ENCODE assay signal across 8 cellular contexts in the genomic region with DNA sequence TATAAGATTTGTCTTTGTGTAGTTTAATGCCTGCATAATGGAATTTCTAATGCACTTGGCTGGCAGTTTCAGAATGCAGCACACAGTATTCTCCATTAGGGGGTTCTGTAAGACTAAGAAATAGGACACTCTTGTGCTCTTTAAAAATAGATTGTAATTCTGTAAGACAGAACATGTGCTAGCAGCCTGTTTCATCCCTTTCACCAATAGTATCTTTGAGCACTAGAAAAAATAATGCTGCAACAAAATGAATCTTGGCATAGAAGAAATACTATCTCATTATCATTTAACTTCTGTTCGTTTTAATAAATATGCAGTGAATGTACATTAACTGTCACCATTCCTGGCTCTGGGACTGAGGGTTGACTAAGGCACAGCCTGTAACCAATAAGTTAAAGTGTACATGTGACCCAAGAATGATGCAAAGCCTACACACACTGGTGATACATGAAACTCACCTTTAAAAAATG. TPM values are rescaled to one million over a fixed set of nuclear protein-coding genes. Genes with fewer than 3 reads are reported as not detected.
DNase-seq lines count a peak whose midpoint lies in the region; ATAC-seq and TF ChIP-seq lines count a peak whose summit lies in the region.

No MANE protein-coding gene starts in this region.

- H3K9me3 Mint-ChIP-seq in endothelial cell (ENCODE audit: unreplicated experiment): no peaks in the 10 kb centered on the region

- no peak overlapping the region for H3K27ac Mint-ChIP-seq in endothelial cell (ENCODE audit: unreplicated experiment)

- DNase-seq in NCI-H526 (lab: John Stamatoyannopoulos, UW) (peak; percentile 15 to 48), body of pancreas (peak in 2 of 4 donors; percentile 40 to 45), kidney glomerular epithelial cell (lab: John Stamatoyannopoulos, UW) (peak; percentile 83), tibial nerve (ENCODE audit: low spot score in 2 of 2) (peak in 1 of 2 donors; percentile 31), endothelial cell (ENCODE audit: low spot score) (no peak)

- H3K36me3 Mint-ChIP-seq in endothelial cell (ENCODE audit: low read depth, unreplicated experiment): no peaks in the 10 kb centered on the region

- no peak overlapping the region for H3K4me3 Mint-ChIP-seq in endothelial cell (ENCODE audit: unreplicated experiment)

- H3K4me3 ChIP-seq in body of pancreas: no peak overlapping the region
- H3K4me3 ChIP-seq in tibial nerve: no peak overlapping the region

- intact Hi-C loops in body of pancreas (cut with DNase I): no loop called here

- H3K4me1 ChIP-seq in body of pancreas (peaks cover 73% of the 10 kb centered on the region), tibial nerve (peaks cover 0 to 10% (median 2%) of the 10 kb centered on the region in 4 donors)

- ATAC-seq in HG03103 (IDR thresholded peaks at IDR 0.05; ENCODE audit: low read depth, unreplicated experiment) (peak; percentile 80), body of pancreas (peak; percentile 57)

- no peaks in the 10 kb centered on the region for H3K27me3 ChIP-seq in body of pancreas
- H3K27me3 ChIP-seq in tibial nerve: no peaks in the 10 kb centered on the region

- H3K4me1 Mint-ChIP-seq in endothelial cell (ENCODE audit: unreplicated experiment): no peaks in the 10 kb centered on the region

- H3K36me3 ChIP-seq in body of pancreas (replicated peaks in 1 of 2; ENCODE audit: insufficient read depth in 1 of 2, low read depth in 2 of 2) (no peaks in the 10 kb centered on the region), tibial nerve (no peaks in the 10 kb centered on the region)

- no peak for TF ChIP-seq POLR2A in body of pancreas (IDR thresholded peaks at IDR 0.05)
- no peak for TF ChIP-seq POLR2A in tibial nerve (IDR thresholded peaks at IDR 0.05)

- peaks cover 3% of the 10 kb centered on the region for H3K27me3 Mint-ChIP-seq in endothelial cell (ENCODE audit: unreplicated experiment)

- H3K9me3 ChIP-seq in body of pancreas (no peaks in the 10 kb centered on the region), tibial nerve (no peaks in the 10 kb centered on the region)

- 4 to 16% methylated on average over 1 of the region's 1 CpG for WGBS in body of pancreas, 2 donors
- 18 to 25% methylated on average over 1 of the region's 1 CpG for WGBS in tibial nerve, 2 donors

- no peak for TF ChIP-seq EP300 in tibial nerve (IDR thresholded peaks at IDR 0.05)

- H3K27ac ChIP-seq in 22Rv1 (no peak overlapping the region), body of pancreas (peak overlapping the region; percentile 27 to 81 (median 60)), tibial nerve (no peak overlapping the region)

- peak; percentile 68 for TF ChIP-seq CTCF in 22Rv1 (IDR thresholded peaks at IDR 0.05)
- TF ChIP-seq CTCF in GM12873 (IDR thresholded peaks at IDR 0.05; ENCODE audit: insufficient read depth, low read depth, low read length, missing control alignments): peak; percentile 39
- TF ChIP-seq CTCF in body of pancreas (IDR thresholded peaks at IDR 0.05): peak; percentile 28 to 88 (median 82)
- TF ChIP-seq CTCF in tibial nerve (IDR thresholded peaks at IDR 0.05): peak; percentile 39 to 77 (median 64)
- TF ChIP-seq CTCF in endothelial cell (IDR thresholded peaks at IDR 0.05; ENCODE audit: unreplicated experiment): no peak

RNA-seq across cellular contexts. Expression of gene ZNF622, which starts 23.8 kb away (rescaled TPM):
- total RNA-seq in body of pancreas (10 to 100 TPM; 28.0 to 45.1 TPM), tibial nerve (10 to 100 TPM; 16.6 to 26.4 (median 23.8) TPM), endothelial cell (ENCODE audit: unreplicated experiment) (25.8 TPM)

Comparison
In these comparisons a context has a peak if more than half of its experiments do, and no peak if none do; other contexts are left out.
1. H3K27ac ChIP-seq: peak in body of pancreas (4 of 4); none in 22Rv1 (single experiment) and tibial nerve (0 of 4).